In genomic region chrX:103413981-103414380, GRCh38 we compare ENCODE assay signal across 20 cellular contexts.
"Had no signal": no experiment of that assay in that cellular context is flagged by ENCODE, and none has a peak within 500 bp of the region (broad histone marks: within the 10 kb centered on the region; RNA-seq: fewer than 3 reads in every experiment).

No MANE protein-coding gene starts in this region.

- DNase-seq: activated CD4-positive, alpha-beta memory T cell treated with anti-CD3 and anti-CD28 coated beads, Interleukin-2, amount 10 ng/mL, durations not matched to agents 7 days and 5 days; activated CD4-positive, alpha-beta T cell treated with anti-CD3 and anti-CD28 coated beads, Interleukin-2, amount 10 ng/mL, durations not matched to agents 24 days and 14 days; activated CD4-positive, CD25-positive, alpha-beta regulatory T cell treated with anti-CD3 and anti-CD28 coated beads, Interleukin-2, amount 50 U/mL, for 72 hours; activated CD8-positive, alpha-beta memory T cell treated with anti-CD3 and anti-CD28 coated beads, Interleukin-2, amount 50 U/mL, for 48 hours; activated gamma-delta T cell; activated naive CD4-positive, alpha-beta T cell treated with anti-CD3 and anti-CD28 coated beads, Interleukin-2, amount 10 ng/mL, durations not matched to agents 7 days and 5 days; activated naive CD8-positive, alpha-beta T cell treated with anti-CD3 and anti-CD28 coated beads, Interleukin-2, amount 10 ng/mL, durations not matched to agents 7 days and 5 days; activated T-cell treated with anti-CD3 and anti-CD28 coated beads, Interleukin-2, amount 50 U/mL, for 24 hours; endodermal cell; foreskin fibroblast; kidney glomerular epithelial cell; left lung; lower lobe of right lung; mesenchymal stem cell; nephron progenitor cell; stimulated activated naive CD4-positive, alpha-beta T cell; T-helper 2 cell; testis; transverse colon had no signal

- H3K9me3 Mint-ChIP-seq: activated CD4-positive, alpha-beta memory T cell treated with anti-CD3 and anti-CD28 coated beads, Interleukin-2, amount 10 ng/mL, durations not matched to agents 7 days and 5 days; activated naive CD4-positive, alpha-beta T cell treated with anti-CD3 and anti-CD28 coated beads, Interleukin-2, amount 10 ng/mL, durations not matched to agents 7 days and 5 days; activated naive CD8-positive, alpha-beta T cell treated with anti-CD3 and anti-CD28 coated beads, Interleukin-2, amount 10 ng/mL, durations not matched to agents 7 days and 5 days; activated T-cell treated with anti-CD3 and anti-CD28 coated beads, Interleukin-2, amount 50 U/mL, for 24 hours had no signal

- H3K36me3 Mint-ChIP-seq: activated naive CD4-positive, alpha-beta T cell treated with anti-CD3 and anti-CD28 coated beads, Interleukin-2, amount 10 ng/mL, durations not matched to agents 7 days and 5 days; activated naive CD8-positive, alpha-beta T cell treated with anti-CD3 and anti-CD28 coated beads, Interleukin-2, amount 10 ng/mL, durations not matched to agents 7 days and 5 days had no signal

- H3K4me3 Mint-ChIP-seq: activated CD4-positive, alpha-beta memory T cell treated with anti-CD3 and anti-CD28 coated beads, Interleukin-2, amount 10 ng/mL, durations not matched to agents 7 days and 5 days; activated CD4-positive, alpha-beta T cell treated with anti-CD3 and anti-CD28 coated beads, Interleukin-2, amount 10 ng/mL, durations not matched to agents 24 days and 14 days; activated naive CD4-positive, alpha-beta T cell treated with anti-CD3 and anti-CD28 coated beads, Interleukin-2, amount 10 ng/mL, durations not matched to agents 7 days and 5 days; activated naive CD8-positive, alpha-beta T cell treated with anti-CD3 and anti-CD28 coated beads, Interleukin-2, amount 10 ng/mL, durations not matched to agents 7 days and 5 days; activated T-cell treated with anti-CD3 and anti-CD28 coated beads, Interleukin-2, amount 50 U/mL, for 24 hours; endodermal cell; nephron progenitor cell had no signal

- H3K27me3 Mint-ChIP-seq: activated CD4-positive, alpha-beta memory T cell treated with anti-CD3 and anti-CD28 coated beads, Interleukin-2, amount 10 ng/mL, durations not matched to agents 7 days and 5 days; activated CD4-positive, alpha-beta T cell treated with anti-CD3 and anti-CD28 coated beads, Interleukin-2, amount 10 ng/mL, durations not matched to agents 24 days and 14 days; activated naive CD4-positive, alpha-beta T cell treated with anti-CD3 and anti-CD28 coated beads, Interleukin-2, amount 10 ng/mL, durations not matched to agents 7 days and 5 days; activated naive CD8-positive, alpha-beta T cell treated with anti-CD3 and anti-CD28 coated beads, Interleukin-2, amount 10 ng/mL, durations not matched to agents 7 days and 5 days had no signal

- H3K4me1 Mint-ChIP-seq: activated CD4-positive, alpha-beta T cell treated with anti-CD3 and anti-CD28 coated beads, Interleukin-2, amount 10 ng/mL, durations not matched to agents 24 days and 14 days; nephron progenitor cell had no signal

- ATAC-seq: esophagus mucosa, left lung, lower lobe of right lung had no signal

- H3K27ac Mint-ChIP-seq: activated CD4-positive, alpha-beta memory T cell treated with anti-CD3 and anti-CD28 coated beads, Interleukin-2, amount 10 ng/mL, durations not matched to agents 7 days and 5 days; activated CD4-positive, alpha-beta T cell treated with anti-CD3 and anti-CD28 coated beads, Interleukin-2, amount 10 ng/mL, durations not matched to agents 24 days and 14 days; activated naive CD4-positive, alpha-beta T cell treated with anti-CD3 and anti-CD28 coated beads, Interleukin-2, amount 10 ng/mL, durations not matched to agents 7 days and 5 days; activated naive CD8-positive, alpha-beta T cell treated with anti-CD3 and anti-CD28 coated beads, Interleukin-2, amount 10 ng/mL, durations not matched to agents 7 days and 5 days; activated T-cell treated with anti-CD3 and anti-CD28 coated beads, Interleukin-2, amount 50 U/mL, for 24 hours; endodermal cell; nephron progenitor cell had no signal
